16 cellular contexts compared by ENCODE assay signal in genomic region chr2:218393750-218394290, GRCh38. TPM values are rescaled to one million over a fixed set of nuclear protein-coding genes. Genes with fewer than 3 reads are reported as not detected.
A peak's percentile ranks its signal among the peaks of the same experiment; 100 is the strongest.
DNase-seq lines count a peak whose midpoint lies in the region; ATAC-seq and TF ChIP-seq lines count a peak whose summit lies in the region.
"Had no signal": no experiment of that assay in that cellular context is flagged by ENCODE, and none has a peak within 500 bp of the region (broad histone marks: within the 10 kb centered on the region; RNA-seq: fewer than 3 reads in every experiment).

No MANE protein-coding gene starts in this region.

- H3K9me3 ChIP-seq in heart right ventricle (no peaks in the 10 kb centered on the region), colonic mucosa (no peaks in the 10 kb centered on the region)

- H3K4me3 Mint-ChIP-seq in type B pancreatic cell: peak overlapping the region; percentile 20
- H3K4me3 Mint-ChIP-seq in activated naive CD4-positive, alpha-beta T cell treated with anti-CD3 and anti-CD28 coated beads for 36 hours: no peak overlapping the region
- H3K4me3 Mint-ChIP-seq: stimulated activated naive B cell treated with anti-CD40 and anti-IgM and Interleukin-4, amounts not matched to agents 10 μg/mL and 1 μg/mL and 100 μg/mL, for 72 hours had no signal

- ATAC-seq in Right ventricle myocardium superior (ENCODE audit: poor library complexity) (no peak), heart right ventricle (no peak)
- ATAC-seq: stimulated activated naive B cell treated with anti-CD40 and anti-IgM and Interleukin-4, amounts not matched to agents 10 μg/mL and 1 μg/mL and 100 μg/mL, for 72 hours had no signal

- WGBS in heart right ventricle, 2 donors: 77 to 82% methylated on average over 8 of the region's 8 CpGs

- H3K4me1 Mint-ChIP-seq in type B pancreatic cell (ENCODE audit: unreplicated experiment): peaks cover 17% of the 10 kb centered on the region
- H3K4me1 Mint-ChIP-seq in activated naive CD4-positive, alpha-beta T cell treated with anti-CD3 and anti-CD28 coated beads for 36 hours (ENCODE audit: low read depth): peaks cover 22% of the 10 kb centered on the region

- H3K9me3 Mint-ChIP-seq in type B pancreatic cell: no peaks in the 10 kb centered on the region
- H3K9me3 Mint-ChIP-seq in activated naive CD4-positive, alpha-beta T cell treated with anti-CD3 and anti-CD28 coated beads for 36 hours: no peaks in the 10 kb centered on the region
- H3K9me3 Mint-ChIP-seq: stimulated activated naive B cell treated with anti-CD40 and anti-IgM and Interleukin-4, amounts not matched to agents 10 μg/mL and 1 μg/mL and 100 μg/mL, for 72 hours had no signal

- H3K27ac ChIP-seq in heart right ventricle: peak overlapping the region in 1 of 10 donors; percentile 100
- no peak overlapping the region for H3K27ac ChIP-seq in colonic mucosa

- intact Hi-C loops in Right ventricle myocardium superior (cut with DNase I): no loop called here
- intact Hi-C loops in heart right ventricle (cut with DNase I): loop anchor here in 3 of 10 donors (2.0 to 10.0 kb wide), 3 partner anchors 89 to 99 kb away; partner anchors contain the start of gene TMBIM1 (in 1 of the 3)
- intact Hi-C loops in colonic mucosa (cut with DNase I): loop anchor here (5.0 kb wide), 1 partner anchor 92 kb away; no protein-coding TSS in a partner anchor
- intact Hi-C loops in activated naive CD4-positive, alpha-beta T cell treated with anti-CD3 and anti-CD28 coated beads for 36 hours (cut with micrococcal nuclease): loop anchor here (10.0 kb wide), 1 partner anchor 861 kb away; the partner anchor contains the start of genes TUBA4A and TUBA4B

- H3K4me1 ChIP-seq in heart right ventricle (peaks cover 0 to 55% (median 21%) of the 10 kb centered on the region in 9 donors), colonic mucosa (peaks cover 4% of the 10 kb centered on the region)

- H3K27me3 ChIP-seq in heart right ventricle (no peaks in the 10 kb centered on the region), colonic mucosa (no peaks in the 10 kb centered on the region)

- no peak for TF ChIP-seq POLR2A in NB4 (IDR thresholded peaks at IDR 0.05; ENCODE audit: extremely low read depth, insufficient read length)

- CTCF ChIA-PET in activated naive CD4-positive, alpha-beta T cell treated with anti-CD3 and anti-CD28 coated beads for 36 hours (lab: Charles Lee): interaction anchor here (0.6 to 1.9 kb wide), 5 partner anchors 90 to 914 kb away, joined by 3 to 10 read pairs (median 3); partner anchors contain the start of gene TMBIM1

- H3K27me3 Mint-ChIP-seq in type B pancreatic cell: peaks cover 18% of the 10 kb centered on the region
- H3K27me3 Mint-ChIP-seq in activated naive CD4-positive, alpha-beta T cell treated with anti-CD3 and anti-CD28 coated beads for 36 hours (ENCODE audit: low read depth): peaks cover 11% of the 10 kb centered on the region

- no peak overlapping the region for H3K4me3 ChIP-seq in heart right ventricle
- H3K4me3 ChIP-seq in NB4 (ENCODE audit: low read depth, low read length): peak overlapping the region; percentile 22
- no peak overlapping the region for H3K4me3 ChIP-seq in colonic mucosa

- no peak overlapping the region for H3K9ac ChIP-seq in colonic mucosa (ENCODE audit: low read depth in 2 of 2, low read length in 2 of 2)

- peak overlapping the region; percentile 26 for H3K27ac Mint-ChIP-seq in type B pancreatic cell
- H3K27ac Mint-ChIP-seq in activated naive CD4-positive, alpha-beta T cell treated with anti-CD3 and anti-CD28 coated beads for 36 hours: no peak overlapping the region
- H3K27ac Mint-ChIP-seq: stimulated activated naive B cell treated with anti-CD40 and anti-IgM and Interleukin-4, amounts not matched to agents 10 μg/mL and 1 μg/mL and 100 μg/mL, for 72 hours had no signal

- peaks cover 0 to 50% (median 0%) of the 10 kb centered on the region in 9 donors for H3K36me3 ChIP-seq in heart right ventricle
- no peaks in the 10 kb centered on the region for H3K36me3 ChIP-seq in colonic mucosa

- peak; percentile 46 for DNase-seq in Right ventricle myocardium superior
- no peak for DNase-seq in heart right ventricle
- peak; percentile 88 for DNase-seq in NB4 (ENCODE audit: low read depth)
- peak; percentile 72 for DNase-seq in colonic mucosa
- no peak for DNase-seq in type B pancreatic cell (ENCODE audit: extremely low spot score, unreplicated experiment)
- no peak for DNase-seq in NCI-H1694 treated with DMSO at 0.1 percent for 48 hours (lab: John Stamatoyannopoulos, UW)
- no peak for DNase-seq in activated naive CD4-positive, alpha-beta T cell treated with anti-CD3 and anti-CD28 coated beads for 36 hours
- DNase-seq in NCI-H524 treated with DMSO at 0.1 percent for 48 hours (lab: John Stamatoyannopoulos, UW): no peak
- DNase-seq: EL; NCI-H1105; NCI-H510A; stimulated activated CD4-positive, alpha-beta T cell treated with anti-CD3 and anti-CD28 coated beads, Interleukin-4, amount 100 ng/mL, for 1 hour; stimulated activated naive B cell treated with anti-CD40 and anti-IgM and Interleukin-4, amounts not matched to agents 10 μg/mL and 1 μg/mL and 100 μg/mL, for 72 hours had no signal

- TF ChIP-seq CTCF in heart right ventricle (IDR thresholded peaks at IDR 0.05) (no peak), NB4 (IDR thresholded peaks at IDR 0.05; ENCODE audit: low read depth, low read length) (no peak), colonic mucosa (IDR thresholded peaks at IDR 0.05) (no peak), type B pancreatic cell (conservative IDR thresholded peaks at IDR 0.05) (no peak)

- H3K36me3 Mint-ChIP-seq in type B pancreatic cell: no peaks in the 10 kb centered on the region
- H3K36me3 Mint-ChIP-seq in activated naive CD4-positive, alpha-beta T cell treated with anti-CD3 and anti-CD28 coated beads for 36 hours (ENCODE audit: low read depth): no peaks in the 10 kb centered on the region
- H3K36me3 Mint-ChIP-seq: stimulated activated naive B cell treated with anti-CD40 and anti-IgM and Interleukin-4, amounts not matched to agents 10 μg/mL and 1 μg/mL and 100 μg/mL, for 72 hours had no signal

RNA-seq across cellular contexts. Expression of gene CTDSP1, which starts 5.8 kb away (rescaled TPM):
- total RNA-seq in Right ventricle myocardium superior (85.1 TPM), heart right ventricle (100 to 1,000 TPM in 2 of 10 donors, 10 to 100 TPM in 8; 77.9 to 118 (median 89.5) TPM), colonic mucosa (100 to 1,000 TPM; 137 to 150 TPM), type B pancreatic cell (ENCODE audit: low replicate concordance) (96.4 and 112 TPM in 2 replicates)
- 10 to 100 TPM; 84.2 to 95.0 TPM for polyA plus RNA-seq in heart right ventricle
- 10 to 100 TPM; 26.1 to 26.2 TPM for total RNA-seq in activated naive CD4-positive, alpha-beta T cell treated with anti-CD3 and anti-CD28 coated beads for 36 hours

RNA-seq across cellular contexts. Expression of gene SLC11A1, which starts 11.7 kb away (rescaled TPM):
- 4.4 TPM for total RNA-seq in Right ventricle myocardium superior
- 1 to 10 TPM in 9 of 10 donors, under 1 TPM in 1; 0.64 to 9.1 (median 4.0) TPM for total RNA-seq in heart right ventricle
- polyA plus RNA-seq in heart right ventricle: 1 to 10 TPM; 4.5 to 8.0 TPM
- 1 to 10 TPM; 1.1 to 1.8 TPM for total RNA-seq in colonic mucosa
- 0.39 and 0.64 TPM in 2 replicates for total RNA-seq in type B pancreatic cell (ENCODE audit: low replicate concordance)
- total RNA-seq in activated naive CD4-positive, alpha-beta T cell treated with anti-CD3 and anti-CD28 coated beads for 36 hours: not detected

RNA-seq across cellular contexts. Expression of gene VIL1, which starts 25.1 kb away (rescaled TPM):
- total RNA-seq in Right ventricle myocardium superior: not detected
- not detected for total RNA-seq in heart right ventricle
- under 1 TPM in 1 of 2 donors, not detected in 1; 0.06 TPM for polyA plus RNA-seq in heart right ventricle
- total RNA-seq in colonic mucosa: 100 to 1,000 TPM; 545 to 634 TPM
- 64.6 and 142 TPM in 2 replicates for total RNA-seq in type B pancreatic cell (ENCODE audit: low replicate concordance)
- total RNA-seq in activated naive CD4-positive, alpha-beta T cell treated with anti-CD3 and anti-CD28 coated beads for 36 hours: not detected
- total RNA-seq: frontal cortex had no signal
- polyA plus RNA-seq: keratinocyte had no signal

RNA-seq across cellular contexts. Expression of gene CATIP, which starts 37.2 kb away (rescaled TPM):
- total RNA-seq in Right ventricle myocardium superior: not detected
- total RNA-seq in heart right ventricle: not detected
- polyA plus RNA-seq in heart right ventricle: under 1 TPM in 1 of 2 donors, not detected in 1; 0.04 TPM
- not detected for total RNA-seq in colonic mucosa
- total RNA-seq in type B pancreatic cell (ENCODE audit: low replicate concordance): 0.21 and 4.1 TPM in 2 replicates
- total RNA-seq in activated naive CD4-positive, alpha-beta T cell treated with anti-CD3 and anti-CD28 coated beads for 36 hours: not detected
- total RNA-seq: frontal cortex, HT1080 had no signal
- polyA plus RNA-seq: keratinocyte had no signal

Comparison
In these comparisons a context has a peak if more than half of its experiments do, and no peak if none do; other contexts are left out.
1. DNase-seq: peak in Right ventricle myocardium superior (single experiment), NB4 (single experiment) and colonic mucosa (single experiment); none in heart right ventricle (0 of 2), type B pancreatic cell (single experiment), NCI-H1694 treated with DMSO at 0.1 percent for 48 hours (single experiment), activated naive CD4-positive, alpha-beta T cell treated with anti-CD3 and anti-CD28 coated beads for 36 hours (single experiment) and NCI-H524 treated with DMSO at 0.1 percent for 48 hours (single experiment).
2. RNA of gene VIL1, which starts 25.1 kb away (total RNA-seq): 545 to 634 TPM in colonic mucosa and 64.6 to 142 TPM in type B pancreatic cell; not detected in Right ventricle myocardium superior (single experiment), not detected in heart right ventricle and not detected in activated naive CD4-positive, alpha-beta T cell treated with anti-CD3 and anti-CD28 coated beads for 36 hours; every median in the first group is over 10 times any median in the second.